Comparison of ENCODE assay signal across 13 cellular contexts in genomic region chr21:38994014-38994413, GRCh38.
DNase-seq lines count a peak whose midpoint lies in the region; ATAC-seq and TF ChIP-seq lines count a peak whose summit lies in the region.
"Had no signal": no experiment of that assay in that cellular context is flagged by ENCODE, and none has a peak within 500 bp of the region (broad histone marks: within the 10 kb centered on the region; RNA-seq: fewer than 3 reads in every experiment).

No MANE protein-coding gene starts in this region.

- TF ChIP-seq CTCF in natural killer cell (IDR thresholded peaks at IDR 0.05) (no peak), psoas muscle (IDR thresholded peaks at IDR 0.05) (no peak)

- H3K27ac ChIP-seq in right cardiac atrium (ENCODE audit: low read length) (peak overlapping the region; percentile 37), psoas muscle (peak overlapping the region; percentile 43), aorta (ENCODE audit: low read depth in 1 of 2, low read length in 2 of 2) (peak overlapping the region in 1 of 2 donors; percentile 96)
- H3K27ac ChIP-seq: SJCRH30 had no signal

- no peaks in the 10 kb centered on the region for H3K36me3 Mint-ChIP-seq in natural killer cell treated with Interleukin-12 subunit alpha and Interleukin-12 subunit beta and Interleukin-15 and Interleukin-18, amount 100 ng/mL, for 72 hours
- H3K36me3 Mint-ChIP-seq in natural killer cell: no peaks in the 10 kb centered on the region
- H3K36me3 Mint-ChIP-seq: activated CD4-positive, alpha-beta memory T cell treated with anti-CD3 and anti-CD28 coated beads for 36 hours had no signal

- H3K4me1 ChIP-seq in right cardiac atrium (ENCODE audit: control insufficient read depth, insufficient read depth, low read length): peaks cover 13% of the 10 kb centered on the region
- H3K4me1 ChIP-seq in psoas muscle: peaks cover 37% of the 10 kb centered on the region
- H3K4me1 ChIP-seq in aorta (ENCODE audit: control insufficient read depth in 1 of 2, insufficient read depth in 2 of 2, low read length in 2 of 2): no peaks in the 10 kb centered on the region

- no peak overlapping the region for H3K4me3 ChIP-seq in right cardiac atrium (ENCODE audit: low read length)
- no peak overlapping the region for H3K4me3 ChIP-seq in psoas muscle
- H3K4me3 ChIP-seq in aorta (ENCODE audit: low read length in 2 of 2): no peak overlapping the region
- H3K4me3 ChIP-seq in H7 (ENCODE audit: insufficient read depth, low read depth, low read length): no peak overlapping the region
- H3K4me3 ChIP-seq: GM23338, SJCRH30 had no signal

- H3K4me1 Mint-ChIP-seq in natural killer cell treated with Interleukin-12 subunit alpha and Interleukin-12 subunit beta and Interleukin-15 and Interleukin-18, amount 100 ng/mL, for 72 hours (ENCODE audit: low read depth in 2 of 2): no peaks in the 10 kb centered on the region
- H3K4me1 Mint-ChIP-seq in natural killer cell: peaks cover 0 to 6% of the 10 kb centered on the region in 2 donors

- DNase-seq in natural killer cell treated with Interleukin-12 subunit alpha and Interleukin-12 subunit beta and Interleukin-15 and Interleukin-18, amount 100 ng/mL, for 72 hours (ENCODE audit: low spot score): peak; percentile 5
- DNase-seq in natural killer cell (no peak), right cardiac atrium (no peak), psoas muscle (no peak), aorta (no peak), H7 (no peak), DMS53 treated with DMSO at 0.1 percent for 48 hours (lab: John Stamatoyannopoulos, UW; ENCODE audit: unreplicated experiment) (no peak), NAMALWA (ENCODE audit: low spot score) (no peak)
- DNase-seq: activated CD4-positive, alpha-beta memory T cell treated with anti-CD3 and anti-CD28 coated beads for 36 hours; MV-4-11; stimulated activated CD4-positive, alpha-beta T cell treated with anti-CD3 and anti-CD28 coated beads, Interleukin-4, amount 100 ng/mL, for 4 hours had no signal

- H3K27me3 Mint-ChIP-seq in natural killer cell treated with Interleukin-12 subunit alpha and Interleukin-12 subunit beta and Interleukin-15 and Interleukin-18, amount 100 ng/mL, for 72 hours: peaks cover 25 to 28% of the 10 kb centered on the region in 2 donors
- peaks cover 19 to 50% of the 10 kb centered on the region in 2 donors for H3K27me3 Mint-ChIP-seq in natural killer cell (ENCODE audit: low read depth in 2 of 2)

- H3K9me3 Mint-ChIP-seq in natural killer cell treated with Interleukin-12 subunit alpha and Interleukin-12 subunit beta and Interleukin-15 and Interleukin-18, amount 100 ng/mL, for 72 hours: no peaks in the 10 kb centered on the region
- no peaks in the 10 kb centered on the region for H3K9me3 Mint-ChIP-seq in natural killer cell
- H3K9me3 Mint-ChIP-seq: activated CD4-positive, alpha-beta memory T cell treated with anti-CD3 and anti-CD28 coated beads for 36 hours; GM23338 had no signal

- intact Hi-C loops in natural killer cell (cut with micrococcal nuclease): no loop called here
- intact Hi-C loops in right cardiac atrium (cut with DNase I): loop anchor here in 2 of 4 donors (5.0 to 10.0 kb wide), 2 partner anchors 82 to 189 kb away; partner anchors contain the start of gene ETS2 (in 1 of the 2)
- intact Hi-C loops in psoas muscle (cut with DNase I): loop anchor here (5.0 to 10.0 kb wide), 2 partner anchors 131 to 187 kb away; partner anchors contain the start of gene ETS2 (in 1 of the 2)
- intact Hi-C loops in aorta (cut with DNase I): loop anchor here in 1 of 2 donors (5.0 to 10.0 kb wide), 3 partner anchors 67 to 259 kb away; no protein-coding TSS in a partner anchor

- ATAC-seq in natural killer cell treated with Interleukin-12 subunit alpha and Interleukin-12 subunit beta and Interleukin-15 and Interleukin-18, amount 100 ng/mL, for 72 hours: no peak
- ATAC-seq in natural killer cell: no peak
- no peak for ATAC-seq in right cardiac atrium
- peak in 1 of 4 donors; percentile 8 for ATAC-seq in psoas muscle
- peak; percentile 12 for ATAC-seq in aorta (ENCODE audit: low FRiP score)
- ATAC-seq: GM23338 had no signal

- H3K9me3 ChIP-seq in right cardiac atrium (ENCODE audit: control insufficient read depth, low read length) (no peaks in the 10 kb centered on the region), psoas muscle (no peaks in the 10 kb centered on the region), aorta (ENCODE audit: control insufficient read depth, low read length) (no peaks in the 10 kb centered on the region)
- H3K9me3 ChIP-seq: SJCRH30 had no signal

- no peaks in the 10 kb centered on the region for H3K36me3 ChIP-seq in psoas muscle (ENCODE audit: insufficient read depth in 1 of 2, low read depth in 1 of 2)
- H3K36me3 ChIP-seq in aorta (ENCODE audit: control insufficient read depth in 1 of 2, insufficient read depth in 2 of 2, low read length in 1 of 2): no peaks in the 10 kb centered on the region
- no peaks in the 10 kb centered on the region for H3K36me3 ChIP-seq in H7 (replicated peaks; ENCODE audit: control insufficient read depth, insufficient read depth, low read length)
- H3K36me3 ChIP-seq: SJCRH30 had no signal

- no peak overlapping the region for H3K27ac Mint-ChIP-seq in natural killer cell treated with Interleukin-12 subunit alpha and Interleukin-12 subunit beta and Interleukin-15 and Interleukin-18, amount 100 ng/mL, for 72 hours
- no peak overlapping the region for H3K27ac Mint-ChIP-seq in natural killer cell
- H3K27ac Mint-ChIP-seq: activated CD4-positive, alpha-beta memory T cell treated with anti-CD3 and anti-CD28 coated beads for 36 hours; GM23338 had no signal

- 58% methylated on average over 11 of the region's 11 CpGs for WGBS in right cardiac atrium
- 64 to 82% (median 79%) methylated on average over 11 of the region's 11 CpGs for WGBS in psoas muscle, 3 donors
- 61 to 74% methylated on average over 11 of the region's 11 CpGs for WGBS in aorta, 2 donors

- H3K27me3 ChIP-seq in right cardiac atrium (ENCODE audit: control insufficient read depth, insufficient read depth): no peaks in the 10 kb centered on the region
- H3K27me3 ChIP-seq in psoas muscle (ENCODE audit: insufficient read depth in 3 of 3, low read length in 2 of 3): no peaks in the 10 kb centered on the region
- H3K27me3 ChIP-seq in aorta (ENCODE audit: control insufficient read depth in 1 of 2, insufficient read depth in 2 of 2, low read length in 1 of 2): no peaks in the 10 kb centered on the region
- H3K27me3 ChIP-seq in H7 (ENCODE audit: control insufficient read depth, insufficient read depth, low read length): no peaks in the 10 kb centered on the region

- H3K4me3 Mint-ChIP-seq in natural killer cell treated with Interleukin-12 subunit alpha and Interleukin-12 subunit beta and Interleukin-15 and Interleukin-18, amount 100 ng/mL, for 72 hours: no peak overlapping the region
- no peak overlapping the region for H3K4me3 Mint-ChIP-seq in natural killer cell
- H3K4me3 Mint-ChIP-seq: activated CD4-positive, alpha-beta memory T cell treated with anti-CD3 and anti-CD28 coated beads for 36 hours; GM23338 had no signal
